Comparison of ENCODE assay signal across 8 cellular contexts in genomic region chr1:84433253-84434080, GRCh38. TPM values are rescaled to one million over a fixed set of nuclear protein-coding genes. Genes with fewer than 3 reads are reported as not detected.
DNase-seq lines count a peak whose midpoint lies in the region; TF ChIP-seq lines count a peak whose summit lies in the region.

No MANE protein-coding gene starts in this region.

- H3K36me3 ChIP-seq in HAP-1 (replicated peaks) (no peaks in the 10 kb centered on the region), skeletal muscle tissue (ENCODE audit: control insufficient read depth in 3 of 3, insufficient read depth in 3 of 3, low read length in 3 of 3) (no peaks in the 10 kb centered on the region)

- H3K9me3 ChIP-seq in HAP-1: no peaks in the 10 kb centered on the region; the same call in 1 of the 2 replicates
- peaks cover 0 to 4% (median 0%) of the 10 kb centered on the region in 3 donors for H3K9me3 ChIP-seq in skeletal muscle tissue (ENCODE audit: control insufficient read depth in 3 of 3, low read length in 3 of 3)

- POLR2A ChIA-PET in MCF 10A (lab: Yijun Ruan, JAX): interaction anchor here (0.7 to 1.8 kb wide), 6 partner anchors 49 to 290 kb away, joined by 3 to 4 read pairs (median 4); partner anchors contain the start of gene PRKACB

- no peak overlapping the region for H3K27ac Mint-ChIP-seq in MCF 10A (ENCODE audit: low read depth, unreplicated experiment)

- no peak overlapping the region for H3K27ac ChIP-seq in skeletal muscle tissue (ENCODE audit: low read depth, low read length)

- peaks cover 15% of the 10 kb centered on the region for H3K9me3 Mint-ChIP-seq in MCF 10A (ENCODE audit: unreplicated experiment)

- in situ Hi-C loops in HAP-1 (cut with MboI; ENCODE audit: low sequenced_read_pairs): loop anchor here (25.0 kb wide), 4 partner anchors 179 to 521 kb away; no protein-coding TSS in a partner anchor

- DNase-seq in EL (peak; percentile 76), HAP-1 (ENCODE audit: low spot score in 2 of 2) (peak; percentile 65 to 73), NCI-H1436 (lab: John Stamatoyannopoulos, UW) (peak; percentile 67), T follicular helper cell (ENCODE audit: low read depth) (peak; percentile 47), MCF 10A (ENCODE audit: unreplicated experiment) (peak; percentile 70), iPS-NIHi11 (ENCODE audit: low spot score) (peak; percentile 44), posterior vena cava (ENCODE audit: low spot score) (no peak)

- TF ChIP-seq CTCF in MCF 10A (IDR thresholded peaks at IDR 0.05; ENCODE audit: unreplicated experiment): peak; percentile 61

- no peak overlapping the region for H3K4me3 Mint-ChIP-seq in MCF 10A (ENCODE audit: unreplicated experiment)

- H3K4me3 ChIP-seq in HAP-1 (0 out of 2 replicates have a peak overlapping the region, but pooled peaks have one; percentile 7), skeletal muscle tissue (ENCODE audit: low read length in 3 of 3) (peak overlapping the region; percentile 30 to 52 (median 39))

- peak overlapping the region in 2 of 3 donors; percentile 10 to 46 for H3K9ac ChIP-seq in skeletal muscle tissue (ENCODE audit: low read depth in 1 of 3, low read length in 3 of 3)

- H3K27me3 ChIP-seq in HAP-1 (ENCODE audit: low read depth) (no peaks in the 10 kb centered on the region), skeletal muscle tissue (ENCODE audit: control insufficient read depth in 3 of 3, insufficient read depth in 3 of 3, low read length in 3 of 3) (no peaks in the 10 kb centered on the region)

- CTCF ChIA-PET in MCF 10A (lab: Yijun Ruan, JAX): interaction anchor here (0.6 to 12.2 kb wide), 55 partner anchors 9 to 1269 kb away, joined by 3 to 174 read pairs (median 3); partner anchors contain the start of gene PRKACB

- H3K27me3 Mint-ChIP-seq in MCF 10A (ENCODE audit: insufficient read depth, unreplicated experiment): no peaks in the 10 kb centered on the region

- BruUV-seq in MCF 10A (replicated peaks; lab: Mats Ljungman, UMichigan): no TSS peak

- intact Hi-C loops in MCF 10A (cut with micrococcal nuclease) (loop anchor here (1.0 to 10.0 kb wide), 5 partner anchors 136 to 529 kb away; partner anchors contain the start of gene TTLL7), posterior vena cava (cut with DNase I) (loop anchor here (5.0 to 10.0 kb wide), 2 partner anchors 289 to 296 kb away; partner anchors contain the start of gene PRKACB (in 1 of the 2))

- H3K4me1 ChIP-seq in HAP-1 (peaks cover 10% of the 10 kb centered on the region), skeletal muscle tissue (ENCODE audit: control insufficient read depth in 3 of 3, insufficient read depth in 3 of 3, low read length in 3 of 3) (peaks cover 2 to 6% (median 3%) of the 10 kb centered on the region in 3 donors)

- H3K36me3 Mint-ChIP-seq in MCF 10A (ENCODE audit: insufficient read depth, unreplicated experiment): no peaks in the 10 kb centered on the region

- H3K4me1 Mint-ChIP-seq in MCF 10A (ENCODE audit: insufficient read depth, unreplicated experiment): no peaks in the 10 kb centered on the region

RNA-seq across cellular contexts. Expression of gene DNASE2B, which starts 35.2 kb away (rescaled TPM):
- not detected in 2 replicates for total RNA-seq in MCF 10A (2022)
- total RNA-seq in skeletal muscle tissue: not detected
- total RNA-seq in posterior vena cava: not detected

RNA-seq across cellular contexts. Expression of gene RPF1, which starts 45.6 kb away (rescaled TPM):
- total RNA-seq in MCF 10A (2022) (36.0 and 43.1 TPM in 2 replicates), skeletal muscle tissue (20.9 TPM), posterior vena cava (10 to 100 TPM; 23.2 to 27.3 TPM)
